8 cellular contexts compared by ENCODE assay signal in genomic region chr22:44497904-44498242, GRCh38.
DNase-seq lines count a peak whose midpoint lies in the region; ATAC-seq lines count a peak whose summit lies in the region.

Gene RTL6, minus strand, starts transcription at chr22:44498233. Its CDS starts 677 bp downstream, at chr22:44497556.

- no peaks in the 10 kb centered on the region for H3K27me3 ChIP-seq in iPS-20b (ENCODE audit: insufficient read depth, low read length)

- H3K9me3 ChIP-seq in iPS-20b (ENCODE audit: insufficient read depth, low read depth, low read length) = peaks cover 12% of the 10 kb centered on the region

- peak within 1 kb of the TSS; percentile 78 for H3K27ac Mint-ChIP-seq in activated naive CD4-positive, alpha-beta T cell treated with anti-CD3 and anti-CD28 coated beads, Interleukin-2, amount 10 ng/mL, durations not matched to agents 7 days and 5 days
- peak within 1 kb of the TSS; percentile 93 for H3K27ac Mint-ChIP-seq in stimulated activated naive B cell treated with anti-CD40 and anti-IgM and Interleukin-4, amounts not matched to agents 10 μg/mL and 1 μg/mL and 100 μg/mL, for 72 hours

- H3K4me1 Mint-ChIP-seq in activated naive CD4-positive, alpha-beta T cell treated with anti-CD3 and anti-CD28 coated beads, Interleukin-2, amount 10 ng/mL, durations not matched to agents 7 days and 5 days = peaks cover 38% of the 10 kb centered on the region
- peaks cover 6 to 10% of the 10 kb centered on the region in 2 donors for H3K4me1 Mint-ChIP-seq in stimulated activated naive B cell treated with anti-CD40 and anti-IgM and Interleukin-4, amounts not matched to agents 10 μg/mL and 1 μg/mL and 100 μg/mL, for 72 hours

- CTCF ChIA-PET in activated naive CD4-positive, alpha-beta T cell treated with anti-CD3 and anti-CD28 coated beads, Interleukin-2, amount 10 ng/mL, durations not matched to agents 7 days and 5 days (lab: Charles Lee) = no interaction called here

- DNase-seq in activated naive CD4-positive, alpha-beta T cell treated with anti-CD3 and anti-CD28 coated beads, Interleukin-2, amount 10 ng/mL, durations not matched to agents 7 days and 5 days = no peak
- no peak for DNase-seq in activated naive CD4-positive, alpha-beta T cell treated with Interleukin-2 at 50 U/mL for 16 hours
- DNase-seq in stimulated activated naive B cell treated with anti-CD40 and anti-IgM and Interleukin-4, amounts not matched to agents 10 μg/mL and 1 μg/mL and 100 μg/mL, for 72 hours = no peak
- DNase-seq in inferior parietal cortex (ENCODE audit: extremely low spot score) = no peak
- DNase-seq in 8988T = no peak

- no peaks in the 10 kb centered on the region; the same call in 1 of the 2 replicates for H3K4me1 ChIP-seq in iPS-20b (ENCODE audit: insufficient read depth, low read length)

- peak within 1 kb of the TSS; percentile 69; the same call in 1 of the 2 replicates for H3K4me3 ChIP-seq in iPS-20b (ENCODE audit: low read length)

- peaks cover 5% of the 10 kb centered on the region for H3K9me3 Mint-ChIP-seq in activated naive CD4-positive, alpha-beta T cell treated with anti-CD3 and anti-CD28 coated beads, Interleukin-2, amount 10 ng/mL, durations not matched to agents 7 days and 5 days
- peaks cover 5 to 11% of the 10 kb centered on the region in 2 donors for H3K9me3 Mint-ChIP-seq in stimulated activated naive B cell treated with anti-CD40 and anti-IgM and Interleukin-4, amounts not matched to agents 10 μg/mL and 1 μg/mL and 100 μg/mL, for 72 hours

- H3K27me3 Mint-ChIP-seq in activated naive CD4-positive, alpha-beta T cell treated with anti-CD3 and anti-CD28 coated beads, Interleukin-2, amount 10 ng/mL, durations not matched to agents 7 days and 5 days = peaks cover 21% of the 10 kb centered on the region
- H3K27me3 Mint-ChIP-seq in stimulated activated naive B cell treated with anti-CD40 and anti-IgM and Interleukin-4, amounts not matched to agents 10 μg/mL and 1 μg/mL and 100 μg/mL, for 72 hours = peaks cover 12 to 19% of the 10 kb centered on the region in 2 donors

- peak within 1 kb of the TSS; percentile 78 for H3K4me3 Mint-ChIP-seq in activated naive CD4-positive, alpha-beta T cell treated with anti-CD3 and anti-CD28 coated beads, Interleukin-2, amount 10 ng/mL, durations not matched to agents 7 days and 5 days
- H3K4me3 Mint-ChIP-seq in stimulated activated naive B cell treated with anti-CD40 and anti-IgM and Interleukin-4, amounts not matched to agents 10 μg/mL and 1 μg/mL and 100 μg/mL, for 72 hours = peak within 1 kb of the TSS; percentile 83 to 91

- peak within 1 kb of the TSS; percentile 73; the same call in 1 of the 2 replicates for H3K9ac ChIP-seq in iPS-20b (ENCODE audit: low read depth, low read length)

- no peak for ATAC-seq in stimulated activated naive B cell treated with anti-CD40 and anti-IgM and Interleukin-4, amounts not matched to agents 10 μg/mL and 1 μg/mL and 100 μg/mL, for 72 hours (replicated peaks)
- ATAC-seq in GM21737 (IDR thresholded peaks at IDR 0.05; ENCODE audit: unreplicated experiment) = no peak

- peaks cover 30% of the 10 kb centered on the region for H3K36me3 ChIP-seq in iPS-20b (ENCODE audit: insufficient read depth, low read depth, low read length)

- H3K27ac ChIP-seq in angular gyrus (ENCODE audit: low read depth, low read length) = peak within 1 kb of the TSS; percentile 74
- H3K27ac ChIP-seq in iPS-20b (ENCODE audit: low read length) = peak within 1 kb of the TSS; percentile 8

- H3K36me3 Mint-ChIP-seq in activated naive CD4-positive, alpha-beta T cell treated with anti-CD3 and anti-CD28 coated beads, Interleukin-2, amount 10 ng/mL, durations not matched to agents 7 days and 5 days = peaks cover 13% of the 10 kb centered on the region
- peaks cover 13 to 27% of the 10 kb centered on the region in 2 donors for H3K36me3 Mint-ChIP-seq in stimulated activated naive B cell treated with anti-CD40 and anti-IgM and Interleukin-4, amounts not matched to agents 10 μg/mL and 1 μg/mL and 100 μg/mL, for 72 hours
